ENCODE assay signal across 8 cellular contexts in the genomic region with DNA sequence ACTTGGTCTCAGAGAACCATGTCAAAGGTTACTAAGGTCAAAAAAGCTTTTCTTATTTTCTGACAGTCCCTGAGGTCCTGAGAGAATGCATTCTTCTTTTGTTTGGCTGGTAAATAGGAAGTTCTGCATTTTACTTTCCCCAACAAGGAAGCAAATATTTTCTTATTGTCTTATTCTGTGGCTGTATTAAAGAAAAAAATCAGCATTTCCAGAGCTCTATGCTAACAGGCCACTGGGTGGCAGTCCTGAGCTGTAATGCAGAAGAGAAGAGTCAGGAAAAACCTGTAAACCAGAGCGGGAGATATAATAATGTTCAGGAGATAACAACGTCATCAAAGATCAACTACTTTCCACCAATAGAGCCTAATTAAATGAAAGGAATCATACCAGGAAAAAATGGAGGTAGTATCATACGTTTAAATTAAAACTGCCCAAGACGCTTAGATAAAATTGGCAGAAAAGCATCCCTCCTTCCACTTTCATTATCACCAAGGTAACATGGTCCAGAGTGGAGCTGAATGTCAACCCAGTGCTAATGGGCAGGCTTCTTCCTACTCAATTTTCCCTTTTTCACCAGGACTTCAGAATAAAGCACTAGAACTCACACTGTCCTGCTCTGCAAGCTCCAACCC. TPM values are rescaled to one million over a fixed set of nuclear protein-coding genes. Genes with fewer than 3 reads are reported as not detected.
A peak's percentile ranks its signal among the peaks of the same experiment; 100 is the strongest.
DNase-seq lines count a peak whose midpoint lies in the region; ATAC-seq and TF ChIP-seq lines count a peak whose summit lies in the region.

No MANE protein-coding gene starts in this region.

- H3K4me1 ChIP-seq in right lobe of liver = peaks cover 0 to 9% (median 0%) of the 10 kb centered on the region in 4 donors

- DNase-seq in HEK293T (ENCODE audit: extremely low spot score) = peak; percentile 60
- peak; percentile 62 for DNase-seq in NCI-H446 treated with DMSO at 0.1 percent for 48 hours (lab: John Stamatoyannopoulos, UW)
- peak; percentile 80 for DNase-seq in activated CD4-positive, alpha-beta T cell treated with anti-CD3 and anti-CD28 coated beads for 36 hours
- DNase-seq in chondrocyte (ENCODE audit: low spot score) = no peak
- peak in 2 of 3 donors; percentile 59 to 61 for DNase-seq in right lobe of liver
- peak; percentile 26 to 56 (median 50) for DNase-seq in stimulated activated CD4-positive, alpha-beta T cell treated with anti-CD3 and anti-CD28 coated beads, TNF-alpha, amount 100 ng/mL, for 24 hours (ENCODE audit: low read depth in 3 of 3)

- H3K9me3 ChIP-seq in right lobe of liver = no peaks in the 10 kb centered on the region

- no peaks in the 10 kb centered on the region for H3K27me3 ChIP-seq in right lobe of liver

- peak overlapping the region; percentile 58 for H3K4me3 Mint-ChIP-seq in activated CD4-positive, alpha-beta T cell treated with anti-CD3 and anti-CD28 coated beads for 36 hours
- peak overlapping the region; percentile 8 for H3K4me3 Mint-ChIP-seq in chondrocyte (ENCODE audit: unreplicated experiment)

- H3K27ac Mint-ChIP-seq in activated CD4-positive, alpha-beta T cell treated with anti-CD3 and anti-CD28 coated beads for 36 hours = no peak overlapping the region
- H3K27ac Mint-ChIP-seq in chondrocyte (ENCODE audit: unreplicated experiment) = no peak overlapping the region

- intact Hi-C loops in activated CD4-positive, alpha-beta T cell treated with anti-CD3 and anti-CD28 coated beads for 36 hours (cut with DNase I, micrococcal nuclease) = loop anchor here (1.0 to 5.0 kb wide), 5 partner anchors 41 to 494 kb away; no protein-coding TSS in a partner anchor
- intact Hi-C loops in right lobe of liver (cut with DNase I) = no loop called here

- peak; percentile 96 for TF ChIP-seq CTCF in C4-2B (conservative IDR thresholded peaks at IDR 0.05)
- TF ChIP-seq CTCF in chondrocyte (IDR thresholded peaks at IDR 0.05) = peak; percentile 99
- TF ChIP-seq CTCF in right lobe of liver (IDR thresholded peaks at IDR 0.05) = peak; percentile 85 to 92 (median 89)

- H3K4me1 Mint-ChIP-seq in activated CD4-positive, alpha-beta T cell treated with anti-CD3 and anti-CD28 coated beads for 36 hours = peaks cover 9% of the 10 kb centered on the region
- H3K4me1 Mint-ChIP-seq in chondrocyte (ENCODE audit: low read depth) = peaks cover 16% of the 10 kb centered on the region

- H3K27ac ChIP-seq in C4-2B (no peak overlapping the region), right lobe of liver (no peak overlapping the region)

- no peak for TF ChIP-seq POLR2A in right lobe of liver (IDR thresholded peaks at IDR 0.05)

- no peaks in the 10 kb centered on the region for H3K36me3 Mint-ChIP-seq in activated CD4-positive, alpha-beta T cell treated with anti-CD3 and anti-CD28 coated beads for 36 hours (ENCODE audit: low read depth)
- no peaks in the 10 kb centered on the region for H3K36me3 Mint-ChIP-seq in chondrocyte (ENCODE audit: low read depth)

- H3K36me3 ChIP-seq in right lobe of liver = no peaks in the 10 kb centered on the region

- peak; percentile 66 for ATAC-seq in activated CD4-positive, alpha-beta T cell treated with anti-CD3 and anti-CD28 coated beads for 36 hours
- peak; percentile 86 to 91 (median 88) for ATAC-seq in right lobe of liver
- no peak for ATAC-seq in GM18520 (IDR thresholded peaks at IDR 0.05; ENCODE audit: unreplicated experiment)

- 0% methylated on average over 4 of the region's 4 CpGs for WGBS in right lobe of liver (ENCODE audit: insufficient coverage, low coverage, low lambda C conversion rate, missing lambda C conversion rate)

- POLR2A ChIA-PET in HEK293T (lab: Yijun Ruan, JAX) = no interaction called here
- POLR2A ChIA-PET in activated CD4-positive, alpha-beta T cell treated with anti-CD3 and anti-CD28 coated beads for 36 hours (lab: Charles Lee) = interaction anchor here (0.6 kb wide), 2 partner anchors 9 to 286 kb away, joined by 3 to 5 read pairs; no protein-coding TSS in a partner anchor

- peaks cover 10% of the 10 kb centered on the region for H3K27me3 Mint-ChIP-seq in activated CD4-positive, alpha-beta T cell treated with anti-CD3 and anti-CD28 coated beads for 36 hours
- H3K27me3 Mint-ChIP-seq in chondrocyte (ENCODE audit: low read depth) = no peaks in the 10 kb centered on the region

- no peak overlapping the region for H3K4me3 ChIP-seq in right lobe of liver

- CTCF ChIA-PET in HEK293T (lab: Yijun Ruan, JAX) = interaction anchor here (0.8 to 2.0 kb wide), 7 partner anchors 29 to 333 kb away, joined by 3 to 6 read pairs (median 4); a partner anchor contains a TSS
- CTCF ChIA-PET in activated CD4-positive, alpha-beta T cell treated with anti-CD3 and anti-CD28 coated beads for 36 hours (lab: Charles Lee) = interaction anchor here (0.6 to 2.9 kb wide), 58 partner anchors 9 to 1278 kb away, joined by 3 to 43 read pairs (median 4); a partner anchor contains a TSS

- H3K9me3 Mint-ChIP-seq in activated CD4-positive, alpha-beta T cell treated with anti-CD3 and anti-CD28 coated beads for 36 hours (ENCODE audit: low read depth) = no peaks in the 10 kb centered on the region
- H3K9me3 Mint-ChIP-seq in chondrocyte (ENCODE audit: low read depth) = no peaks in the 10 kb centered on the region

TF ChIP-seq in HEK293T, 16 proteins besides CTCF, POLR2A, EP300 and RAD21:
- TF ChIP-seq, protein P1, sequence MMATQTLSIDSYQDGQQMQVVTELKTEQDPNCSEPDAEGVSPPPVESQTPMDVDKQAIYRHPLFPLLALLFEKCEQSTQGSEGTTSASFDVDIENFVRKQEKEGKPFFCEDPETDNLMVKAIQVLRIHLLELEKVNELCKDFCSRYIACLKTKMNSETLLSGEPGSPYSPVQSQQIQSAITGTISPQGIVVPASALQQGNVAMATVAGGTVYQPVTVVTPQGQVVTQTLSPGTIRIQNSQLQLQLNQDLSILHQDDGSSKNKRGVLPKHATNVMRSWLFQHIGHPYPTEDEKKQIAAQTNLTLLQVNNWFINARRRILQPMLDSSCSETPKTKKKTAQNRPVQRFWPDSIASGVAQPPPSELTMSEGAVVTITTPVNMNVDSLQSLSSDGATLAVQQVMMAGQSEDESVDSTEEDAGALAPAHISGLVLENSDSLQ (IDR thresholded peaks at IDR 0.05) = no peak
- TF ChIP-seq CTBP1 (IDR thresholded peaks at IDR 0.05; ENCODE audit: borderline replicate concordance) = no peak
- TF ChIP-seq FOXK2 (IDR thresholded peaks at IDR 0.05) = no peak
- no peak for TF ChIP-seq L3MBTL2 (conservative IDR thresholded peaks at IDR 0.05)
- peak; percentile 65; the same call in 1 of the 2 replicates for TF ChIP-seq ZNF384 (IDR thresholded peaks at IDR 0.05)
- TF ChIP-seq SUZ12 (IDR thresholded peaks at IDR 0.05) = no peak
- TF ChIP-seq ELF4 (IDR thresholded peaks at IDR 0.05) = no peak
- no peak for TF ChIP-seq FOXA1 (IDR thresholded peaks at IDR 0.05)
- TF ChIP-seq NFRKB (IDR thresholded peaks at IDR 0.05) = no peak

RNA-seq across cellular contexts. Expression of a gene that starts 55.6 kb away (rescaled TPM):
- total RNA-seq in activated CD4-positive, alpha-beta T cell treated with anti-CD3 and anti-CD28 coated beads for 36 hours = 1 to 10 TPM; 4.5 to 4.9 TPM
- total RNA-seq in chondrocyte = 14.5 to 18.8 TPM (median 16.4 TPM) in 3 replicates
- 1 to 10 TPM; 3.3 to 8.6 (median 4.6) TPM for total RNA-seq in right lobe of liver

Comparison
In these comparisons a context has a peak if more than half of its experiments do, and no peak if none do; other contexts are left out.
1. intact Hi-C loops: an anchor here in activated CD4-positive, alpha-beta T cell treated with anti-CD3 and anti-CD28 coated beads for 36 hours (1.0 to 5.0 kb wide); none called in right lobe of liver.